ENCODE assay signal across 11 cellular contexts in genomic region chr1:101221945-101222429, GRCh38.
DNase-seq lines count a peak whose midpoint lies in the region; ATAC-seq lines count a peak whose summit lies in the region.
"Had no signal": no experiment of that assay in that cellular context is flagged by ENCODE, and none has a peak within 500 bp of the region (broad histone marks: within the 10 kb centered on the region; RNA-seq: fewer than 3 reads in every experiment).

No MANE protein-coding gene starts in this region.

- no peaks in the 10 kb centered on the region for H3K9me3 Mint-ChIP-seq in activated naive CD8-positive, alpha-beta T cell (ENCODE audit: low read depth)

- no peak for DNase-seq in stimulated activated CD8-positive, alpha-beta memory T cell treated with anti-CD3 and anti-CD28 coated beads, Interleukin-4, amount 100 ng/mL, for 48 hours
- DNase-seq in C1 segment of cervical spinal cord (lab: John Stamatoyannopoulos, UW), result no peak
- no peak for DNase-seq in epidermal melanocyte (ENCODE audit: insufficient read length, low spot score)
- DNase-seq in NCI-H345 treated with DMSO at 0.1 percent for 48 hours (lab: John Stamatoyannopoulos, UW; ENCODE audit: unreplicated experiment), result no peak
- DNase-seq: foreskin fibroblast, NCI-H1417 treated with DMSO at 0.1 percent for 48 hours, SW 1271 had no signal

- H3K4me3 Mint-ChIP-seq in activated naive CD8-positive, alpha-beta T cell, result no peak overlapping the region

- no peaks in the 10 kb centered on the region for H3K36me3 Mint-ChIP-seq in activated naive CD8-positive, alpha-beta T cell

- H3K27ac Mint-ChIP-seq in activated naive CD8-positive, alpha-beta T cell, result peak overlapping the region; percentile 1

- no peaks in the 10 kb centered on the region for H3K27me3 Mint-ChIP-seq in activated naive CD8-positive, alpha-beta T cell

- peak; percentile 98 for ATAC-seq in GM18861 (IDR thresholded peaks at IDR 0.05; ENCODE audit: unreplicated experiment)
- peak; percentile 98 for ATAC-seq in GM21381 (IDR thresholded peaks at IDR 0.05; ENCODE audit: unreplicated experiment)
- peak; percentile 98 for ATAC-seq in HG03095 (IDR thresholded peaks at IDR 0.05; ENCODE audit: unreplicated experiment)

- peaks cover 14% of the 10 kb centered on the region for H3K4me1 Mint-ChIP-seq in activated naive CD8-positive, alpha-beta T cell (ENCODE audit: low read depth)
